In the genomic region with DNA sequence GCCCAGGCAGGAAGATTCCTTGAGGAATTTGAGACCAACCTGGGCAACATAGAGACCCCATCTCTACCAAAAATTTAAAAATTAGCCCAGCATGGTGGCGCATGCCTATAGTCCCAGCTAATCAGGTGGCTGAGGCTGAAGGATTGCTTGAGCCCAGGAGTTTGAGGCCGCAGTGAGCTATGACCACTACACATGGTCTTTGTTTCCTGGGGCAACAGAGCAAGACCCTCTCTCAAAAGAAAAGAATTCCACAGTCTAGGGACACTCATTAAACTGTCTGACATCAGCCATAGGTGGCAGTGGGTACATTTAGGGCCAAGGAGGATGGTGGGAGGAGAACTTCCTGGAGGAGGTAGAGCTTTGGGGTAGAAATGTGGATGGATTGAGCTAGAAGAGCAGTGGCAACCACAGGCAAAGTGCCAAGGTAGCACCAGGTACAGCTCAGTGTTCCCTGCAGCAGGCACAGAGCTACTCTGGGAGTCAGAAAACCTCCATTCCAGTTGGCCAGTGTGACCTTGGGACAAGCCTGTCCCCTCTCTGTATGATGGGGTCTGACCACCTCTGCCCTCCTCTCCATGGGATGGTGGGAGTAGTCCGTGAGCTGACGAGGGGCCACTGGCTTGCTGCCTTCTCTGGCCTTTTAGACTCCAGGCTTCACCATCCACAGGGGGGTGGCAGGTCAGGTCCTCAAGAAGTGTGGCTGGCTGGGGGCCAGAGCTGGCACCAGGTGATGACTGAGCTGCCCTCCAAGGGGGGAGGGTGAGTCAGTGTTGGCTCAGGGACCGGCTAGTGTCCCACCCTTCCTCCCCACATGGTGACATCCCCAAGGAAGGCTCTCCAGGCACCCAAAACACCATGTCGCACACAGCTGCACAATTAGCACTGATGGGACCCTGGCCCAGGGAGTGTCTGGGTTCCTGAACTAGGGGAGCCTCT, we compare ENCODE assay signal across 16 cellular contexts. TPM values are rescaled to one million over a fixed set of nuclear protein-coding genes. Genes with fewer than 3 reads are reported as not detected.
DNase-seq lines count a peak whose midpoint lies in the region; ATAC-seq and TF ChIP-seq lines count a peak whose summit lies in the region.
"Had no signal": no experiment of that assay in that cellular context is flagged by ENCODE, and none has a peak within 500 bp of the region (broad histone marks: within the 10 kb centered on the region; RNA-seq: fewer than 3 reads in every experiment).

No MANE protein-coding gene starts in this region.

- BruUV-seq in PC-3 (replicated peaks; lab: Mats Ljungman, UMichigan): no TSS peak

- ATAC-seq in Right ventricle myocardium inferior (no peak), PC-3 (no peak; the same call in 1 of the 2 replicates), GM21737 (IDR thresholded peaks at IDR 0.05; ENCODE audit: unreplicated experiment) (no peak)

- H3K27ac ChIP-seq in left ventricle myocardium inferior (replicated peaks) (no peak overlapping the region), PC-3 (ENCODE audit: low read length) (peak overlapping the region; percentile 100)
- H3K27ac ChIP-seq: neutrophil had no signal

- H3K4me1 ChIP-seq in left ventricle myocardium inferior (peaks cover 26% of the 10 kb centered on the region), PC-3 (ENCODE audit: insufficient read depth, low read length) (peaks cover 74% of the 10 kb centered on the region)

- H3K4me3 ChIP-seq in left ventricle myocardium inferior (no peak overlapping the region), PC-3 (ENCODE audit: low read length) (peak overlapping the region; percentile 16; the same call in 1 of the 2 replicates)

- H3K4me2 ChIP-seq in PC-3 (ENCODE audit: low read length): peak overlapping the region; percentile 65

- H3K27me3 ChIP-seq in left ventricle myocardium inferior (ENCODE audit: low read depth): peaks cover 51% of the 10 kb centered on the region
- H3K27me3 ChIP-seq in PC-3 (ENCODE audit: low read length): no peaks in the 10 kb centered on the region

- CTCF ChIA-PET in PC-3 (lab: Charles Lee): interaction anchor here (0.6 to 2.2 kb wide), 3 partner anchors 20 to 1403 kb away, joined by 3 to 16 read pairs (median 11); no protein-coding TSS in a partner anchor

- TF ChIP-seq CTCF in left ventricle myocardium inferior (IDR thresholded peaks at IDR 0.05; ENCODE audit: borderline replicate concordance) (no peak), PC-3 (conservative IDR thresholded peaks at IDR 0.05; ENCODE audit: low read depth, low read length) (no peak)

- POLR2A ChIA-PET in PC-3 (lab: Charles Lee; ENCODE audit: unreplicated experiment): interaction anchor here (0.6 kb wide), 2 partner anchors 11 to 24 kb away, joined by 4 to 18 read pairs; no protein-coding TSS in a partner anchor

- peak overlapping the region; percentile 29; the same call in 1 of the 2 replicates for H3K9ac ChIP-seq in PC-3 (ENCODE audit: low read length)

- H3K9me2 ChIP-seq in PC-3 (replicated peaks; ENCODE audit: low read length): no peaks in the 10 kb centered on the region

- H2AFZ ChIP-seq in PC-3 (ENCODE audit: low read length): no peak overlapping the region

- peaks cover 8% of the 10 kb centered on the region for H3F3A ChIP-seq in PC-3 (ENCODE audit: low read length, unreplicated experiment)

- H3K79me2 ChIP-seq in PC-3 (ENCODE audit: low read length): peaks cover 25% of the 10 kb centered on the region

- DNase-seq in Right ventricle myocardium inferior (ENCODE audit: missing footprints) (peak; percentile 40), left ventricle myocardium inferior (no peak), PC-3 (peak; percentile 82), islet precursor cell (peak; percentile 46), NCI-H524 (lab: John Stamatoyannopoulos, UW) (no peak), NCI-H1417 treated with DMSO at 0.1 percent for 48 hours (lab: John Stamatoyannopoulos, UW) (no peak)
- no peak for DNase-seq in activated CD4-positive, alpha-beta T cell treated with anti-CD3 and anti-CD28 coated beads for 4 hours
- DNase-seq: activated CD4-positive, CD25-positive, alpha-beta regulatory T cell treated with anti-CD3 and anti-CD28 coated beads, Interleukin-2, amount 50 U/mL, for 72 hours; Caco-2; central memory CD4-positive, alpha-beta T cell; Karpas-422; NCI-H1436 treated with DMSO at 0.1 percent for 48 hours; NCI-H2171 treated with DMSO at 0.1 percent for 48 hours; NK-92 treated with Interleukin-12 subunit alpha and Interleukin-12 subunit beta, amount 100 ng/mL, for 24 hours had no signal

- intact Hi-C loops in Right ventricle myocardium inferior (cut with DNase I): no loop called here
- intact Hi-C loops in left ventricle myocardium inferior (cut with micrococcal nuclease): no loop called here
- intact Hi-C loops in PC-3 (cut with micrococcal nuclease): no loop called here

- H3K9me3 ChIP-seq in left ventricle myocardium inferior (replicated peaks): no peaks in the 10 kb centered on the region
- H3K9me3 ChIP-seq in PC-3 (ENCODE audit: low read length): no peaks in the 10 kb centered on the region
- H3K9me3 ChIP-seq: Caco-2, neutrophil had no signal

- H3K36me3 ChIP-seq in left ventricle myocardium inferior (no peaks in the 10 kb centered on the region), PC-3 (ENCODE audit: low read depth, low read length) (no peaks in the 10 kb centered on the region)
- H3K36me3 ChIP-seq: neutrophil had no signal

- H4K20me1 ChIP-seq in PC-3 (ENCODE audit: low read length): peaks cover under 1% of the 10 kb centered on the region

RNA-seq across cellular contexts. Expression of gene CLCF1, which starts 3.7 kb away (rescaled TPM):
- total RNA-seq in Right ventricle myocardium inferior (0.51 TPM), left ventricle myocardium inferior (0.82 TPM), PC-3 (2014; rRNA removed) (48.3 and 63.5 TPM in 2 replicates)

RNA-seq across cellular contexts. Expression of gene RAD9A, which starts 14.6 kb away (rescaled TPM):
- total RNA-seq in Right ventricle myocardium inferior: 6.9 TPM
- 7.0 TPM for total RNA-seq in left ventricle myocardium inferior
- total RNA-seq in PC-3 (2014; rRNA removed): 45.5 and 48.9 TPM in 2 replicates

RNA-seq across cellular contexts. Expression of gene POLD4, which starts 23.8 kb away (rescaled TPM):
- 49.7 TPM for total RNA-seq in Right ventricle myocardium inferior
- total RNA-seq in left ventricle myocardium inferior: 47.0 TPM
- total RNA-seq in PC-3 (2014; rRNA removed): 78.5 and 81.5 TPM in 2 replicates

RNA-seq across cellular contexts. Expression of gene PPP1CA, which starts 24.5 kb away (rescaled TPM):
- total RNA-seq in Right ventricle myocardium inferior (112 TPM), left ventricle myocardium inferior (86.0 TPM), PC-3 (2014; rRNA removed) (449 and 477 TPM in 2 replicates)

RNA-seq across cellular contexts. Expression of gene TBC1D10C, which starts 26.7 kb away (rescaled TPM):
- total RNA-seq in Right ventricle myocardium inferior (1.3 TPM), left ventricle myocardium inferior (1.0 TPM), PC-3 (2014; rRNA removed) (not detected in 2 replicates)
- total RNA-seq: Caco-2 had no signal

Comparison
In these comparisons a context has a peak if more than half of its experiments do, and no peak if none do; other contexts are left out.
1. DNase-seq: peak in Right ventricle myocardium inferior (single experiment), PC-3 (single experiment) and islet precursor cell (single experiment); none in left ventricle myocardium inferior (single experiment), activated CD4-positive, alpha-beta T cell treated with anti-CD3 and anti-CD28 coated beads for 4 hours (0 of 2), NCI-H524 (0 of 2) and NCI-H1417 treated with DMSO at 0.1 percent for 48 hours (single experiment).
2. RNA of gene CLCF1, which starts 3.7 kb away (total RNA-seq): 48.3 to 63.5 TPM in PC-3; 0.82 TPM in left ventricle myocardium inferior (single experiment) and 0.51 TPM in Right ventricle myocardium inferior (single experiment); every median in the first group is over 10 times any median in the second.